Comparison of ENCODE assay signal across 8 cellular contexts in genomic region chr17:28750178-28751047, GRCh38. TPM values are rescaled to one million over a fixed set of nuclear protein-coding genes. Genes with fewer than 3 reads are reported as not detected.
DNase-seq lines count a peak whose midpoint lies in the region; ATAC-seq, FAIRE-seq and TF ChIP-seq lines count a peak whose summit lies in the region.

No MANE protein-coding gene starts in this region.

- peak; percentile 89 for FAIRE-seq in GM18507 (lab: Jason Lieb, UNC)

- no peak overlapping the region for H3K4me3 Mint-ChIP-seq in immature natural killer cell

- intact Hi-C loops in spleen (cut with DNase I; ENCODE audit: low total_unique reads), result loop anchor here (2.0 kb wide), 1 partner anchor 24 kb away; the partner anchor contains the start of gene TLCD1

- H3K27ac ChIP-seq in WERI-Rb-1, result peak overlapping the region; percentile 48
- peak overlapping the region in 5 of 8 donors; percentile 33 to 96 (median 94) for H3K27ac ChIP-seq in spleen

- no peaks in the 10 kb centered on the region for H3K9me3 Mint-ChIP-seq in immature natural killer cell

- TF ChIP-seq POLR2A in spleen (IDR thresholded peaks at IDR 0.05), result no peak

- no peaks in the 10 kb centered on the region for H3K36me3 Mint-ChIP-seq in immature natural killer cell

- H3K9me3 ChIP-seq in WERI-Rb-1 (ENCODE audit: severe bottlenecking) (no peaks in the 10 kb centered on the region), spleen (no peaks in the 10 kb centered on the region)

- WGBS in spleen, 5 donors, result 43 to 66% (median 47%) methylated on average over 14 to 20 of the region's 20 CpGs

- ATAC-seq in HG03103 (IDR thresholded peaks at IDR 0.05; ENCODE audit: low read depth, unreplicated experiment), result peak; percentile 62
- ATAC-seq in HG03025 (IDR thresholded peaks at IDR 0.05; ENCODE audit: low FRiP score, unreplicated experiment), result no peak

- H3K4me3 ChIP-seq in WERI-Rb-1 (ENCODE audit: low read depth, low read length) (no peak overlapping the region), spleen (no peak overlapping the region)

- H3K27me3 Mint-ChIP-seq in immature natural killer cell (ENCODE audit: low read depth in 3 of 3), result peaks cover 0 to 2% (median 1%) of the 10 kb centered on the region in 3 donors

- TF ChIP-seq CTCF in WERI-Rb-1 (IDR thresholded peaks at IDR 0.05; ENCODE audit: low read depth, low read length) (peak; percentile 99), spleen (IDR thresholded peaks at IDR 0.05 in 8 of 11, conservative IDR thresholded peaks at IDR 0.05 in 3 of 11) (peak; percentile 98 to 100 (median 99))

- H3K27ac Mint-ChIP-seq in immature natural killer cell, result peak overlapping the region in 1 of 6 donors; percentile 29

- peaks cover 75% of the 10 kb centered on the region for H3K36me3 ChIP-seq in WERI-Rb-1
- H3K36me3 ChIP-seq in spleen, result peaks cover 0 to 49% (median 25%) of the 10 kb centered on the region in 6 donors

- peaks cover 0 to 11% of the 10 kb centered on the region in 2 donors for H3K4me1 Mint-ChIP-seq in immature natural killer cell

- peaks cover 31 to 60% (median 42%) of the 10 kb centered on the region in 6 donors for H3K4me1 ChIP-seq in spleen

- DNase-seq in GM18507 (ENCODE audit: extremely low spot score, insufficient read length, low read depth), result no peak
- DNase-seq in NCI-H2227 (lab: John Stamatoyannopoulos, UW; ENCODE audit: unreplicated experiment), result peak; percentile 93
- peak; percentile 94 for DNase-seq in WERI-Rb-1
- peak; percentile 85 for DNase-seq in brain pericyte (ENCODE audit: low read depth, low spot score)
- DNase-seq in immature natural killer cell, result peak; percentile 85 to 86 (median 86)
- DNase-seq in spleen, result peak; percentile 96

- H3K27me3 ChIP-seq in WERI-Rb-1 (ENCODE audit: insufficient read depth, low read depth, severe bottlenecking), result no peaks in the 10 kb centered on the region
- peaks cover 0 to 3% (median 0%) of the 10 kb centered on the region in 7 donors for H3K27me3 ChIP-seq in spleen (replicated peaks in 1 of 7)

RNA-seq across cellular contexts. Expression of gene TRAF4, which starts 6.6 kb away (rescaled TPM):
- polyA plus RNA-seq in immature natural killer cell (1 to 10 TPM; 2.5 to 5.1 (median 2.7) TPM), spleen (10 to 100 TPM; 24.8 to 38.1 (median 35.6) TPM)
- total RNA-seq in spleen, result 10 to 100 TPM; 19.8 to 75.5 (median 32.7) TPM

RNA-seq across cellular contexts. Expression of gene NEK8, which starts 21.8 kb away (rescaled TPM):
- polyA plus RNA-seq in immature natural killer cell (1 to 10 TPM; 1.7 to 4.2 (median 3.6) TPM), spleen (10 to 100 TPM in 1 of 3 donors, 1 to 10 TPM in 2; 7.3 to 14.3 (median 7.7) TPM)
- total RNA-seq in spleen, result 10 to 100 TPM in 6 of 7 donors, 1 to 10 TPM in 1; 8.9 to 17.6 (median 12.8) TPM

RNA-seq across cellular contexts. Expression of gene TLCD1, which starts 24.4 kb away (rescaled TPM):
- polyA plus RNA-seq in immature natural killer cell (not detected), spleen (1 to 10 TPM; 2.3 to 3.5 (median 2.4) TPM)
- total RNA-seq in spleen, result 1 to 10 TPM in 5 of 7 donors, under 1 TPM in 1, not detected in 1; 0.97 to 2.6 (median 2.0) TPM

RNA-seq across cellular contexts. Expression of gene RPL23A, which starts 30.6 kb away (rescaled TPM):
- polyA plus RNA-seq in immature natural killer cell (1,000 to 10,000 TPM; 2,545 to 3,232 (median 2,896) TPM), spleen (1,000 to 10,000 TPM; 2,562 to 3,144 (median 3,044) TPM)
- 1,000 to 10,000 TPM in 4 of 7 donors, 100 to 1,000 TPM in 3; 571 to 2,010 (median 1,472) TPM for total RNA-seq in spleen

RNA-seq across cellular contexts. Expression of gene RAB34, which starts 32.7 kb away (rescaled TPM):
- 1 to 10 TPM; 2.3 to 6.1 (median 5.3) TPM for polyA plus RNA-seq in immature natural killer cell
- 100 to 1,000 TPM in 1 of 7 donors, 10 to 100 TPM in 6; 31.4 to 111 (median 49.4) TPM for total RNA-seq in spleen
- 10 to 100 TPM; 45.6 to 59.5 (median 56.6) TPM for polyA plus RNA-seq in spleen

Comparison
In these comparisons a context has a peak if more than half of its experiments do, and no peak if none do; other contexts are left out.
1. RNA of gene TRAF4, which starts 6.6 kb away (polyA plus RNA-seq): 24.8 to 38.1 TPM in spleen; 2.5 to 5.1 TPM in immature natural killer cell; every median in the first group is over 4 times any median in the second.